In the genomic region with DNA sequence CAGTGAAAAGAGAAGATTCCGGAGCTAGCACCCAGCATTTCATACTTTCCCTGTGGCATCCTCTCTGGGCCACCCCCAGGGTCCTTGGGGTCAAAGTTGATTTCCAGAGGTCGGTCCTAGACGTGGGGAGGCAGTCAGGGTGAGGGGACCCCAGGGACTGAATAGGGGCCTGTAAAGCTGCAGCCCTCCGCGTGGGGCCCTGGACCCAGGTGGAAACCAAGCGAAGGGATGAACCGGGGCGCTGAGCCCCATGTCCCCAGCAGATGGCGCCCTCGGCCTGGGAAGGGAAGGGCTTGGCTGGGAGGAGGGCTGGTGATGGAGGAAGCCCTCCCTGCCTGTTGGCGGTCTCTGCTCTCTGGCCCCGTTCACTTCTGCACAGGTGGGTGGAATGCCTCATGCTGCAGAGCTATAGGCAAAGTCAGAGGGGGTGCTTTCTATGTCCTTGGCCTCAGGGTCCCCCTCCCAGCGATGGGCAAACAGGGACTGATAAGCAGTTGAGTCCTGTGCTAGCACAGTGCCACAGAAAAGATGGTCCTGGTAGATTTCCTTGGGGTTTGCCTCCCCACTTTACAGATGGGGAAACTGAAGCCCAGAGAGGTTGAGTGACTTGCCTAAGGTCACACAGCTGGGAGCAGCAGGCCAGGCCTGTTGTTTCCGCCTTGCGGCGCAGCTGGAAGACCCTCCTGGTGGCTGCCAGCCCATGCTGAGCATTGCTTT, we compare ENCODE assay signal across 8 cellular contexts.
DNase-seq lines count a peak whose midpoint lies in the region; ATAC-seq and TF ChIP-seq lines count a peak whose summit lies in the region.

No MANE protein-coding gene starts in this region.

- H3K27ac ChIP-seq in SK-N-SH (ENCODE audit: low read depth in 2 of 2, low read length in 1 of 2): peak overlapping the region in 1 of 2 experiments; percentile 31; a peak in 1 of 4 replicates
- no peak overlapping the region for H3K27ac ChIP-seq in prostate gland
- H3K27ac ChIP-seq in aorta (ENCODE audit: low read depth in 1 of 2, low read length in 2 of 2): no peak overlapping the region

- H3K9me3 Mint-ChIP-seq in activated naive CD8-positive, alpha-beta T cell treated with anti-CD3 and anti-CD28 coated beads for 36 hours: no peaks in the 10 kb centered on the region

- POLR2A ChIA-PET in SK-N-SH (lab: Yijun Ruan, JAX): interaction anchor here (0.6 to 1.7 kb wide), 3 partner anchors 86 to 278 kb away, joined by 3 to 4 read pairs (median 3); no protein-coding TSS in a partner anchor

- peak; percentile 80 for ATAC-seq in Right ventricle myocardium superior (ENCODE audit: poor library complexity)
- peak; percentile 75 for ATAC-seq in aorta (ENCODE audit: low FRiP score)
- ATAC-seq in HG02759 (IDR thresholded peaks at IDR 0.05; ENCODE audit: unreplicated experiment): no peak

- H3K9ac ChIP-seq in SK-N-SH: no peak overlapping the region

- no peaks in the 10 kb centered on the region for H3K9me2 ChIP-seq in SK-N-SH

- peak overlapping the region in 1 of 2 experiments; percentile 21; a peak in 1 of 4 replicates for H3K4me3 ChIP-seq in SK-N-SH (ENCODE audit: low read depth in 2 of 2, low read length in 1 of 2)
- no peak overlapping the region for H3K4me3 ChIP-seq in prostate gland
- no peak overlapping the region for H3K4me3 ChIP-seq in aorta (ENCODE audit: low read length in 2 of 2)

- TF ChIP-seq CTCF in SK-N-SH (IDR thresholded peaks at IDR 0.05) (peak; percentile 88), prostate gland (IDR thresholded peaks at IDR 0.05) (peak; percentile 76 to 93 (median 84))

- no peaks in the 10 kb centered on the region for H3K27me3 Mint-ChIP-seq in activated naive CD8-positive, alpha-beta T cell treated with anti-CD3 and anti-CD28 coated beads for 36 hours

- TF ChIP-seq EP300 in SK-N-SH (IDR thresholded peaks at IDR 0.05; ENCODE audit: borderline replicate concordance in 1 of 2, low read depth in 1 of 2, low read length in 1 of 2): no peak

- no peaks in the 10 kb centered on the region for H3K27me3 ChIP-seq in SK-N-SH (ENCODE audit: insufficient read depth)
- no peaks in the 10 kb centered on the region for H3K27me3 ChIP-seq in prostate gland (replicated peaks; ENCODE audit: insufficient read depth)
- no peaks in the 10 kb centered on the region for H3K27me3 ChIP-seq in aorta (ENCODE audit: control insufficient read depth in 1 of 2, insufficient read depth in 2 of 2, low read length in 1 of 2)

- CTCF ChIA-PET in SK-N-SH (lab: Yijun Ruan, JAX): interaction anchor here (0.6 to 3.8 kb wide), 79 partner anchors 8 to 448 kb away, joined by 3 to 67 read pairs (median 4); a partner anchor contains a TSS

- H3K4me3 Mint-ChIP-seq in activated naive CD8-positive, alpha-beta T cell treated with anti-CD3 and anti-CD28 coated beads for 36 hours: no peak overlapping the region

- TF ChIP-seq POLR2A in prostate gland (IDR thresholded peaks at IDR 0.05): no peak

- H3F3A ChIP-seq in SK-N-SH (replicated peaks; ENCODE audit: insufficient read depth): peaks cover under 1% of the 10 kb centered on the region

- DNase-seq in DMS53 (lab: John Stamatoyannopoulos, UW): peak; percentile 71
- peak; percentile 81 for DNase-seq in KG1 (lab: John Stamatoyannopoulos, UW)
- DNase-seq in SK-N-SH: peak; percentile 95
- DNase-seq in activated naive CD8-positive, alpha-beta T cell treated with anti-CD3 and anti-CD28 coated beads for 36 hours: peak; percentile 72
- peak; percentile 75 for DNase-seq in Right ventricle myocardium superior
- DNase-seq in prostate gland (ENCODE audit: low spot score): peak; percentile 48
- peak; percentile 73 to 93 for DNase-seq in aorta

- H2AFZ ChIP-seq in SK-N-SH (ENCODE audit: low read depth): no peak overlapping the region

- no peaks in the 10 kb centered on the region for H3K4me1 Mint-ChIP-seq in activated naive CD8-positive, alpha-beta T cell treated with anti-CD3 and anti-CD28 coated beads for 36 hours

- peak; percentile 94 for TF ChIP-seq RAD21 in SK-N-SH (IDR thresholded peaks at IDR 0.05; ENCODE audit: low read length)

- peaks cover 0 to 46% of the 10 kb centered on the region in 2 experiments; a peak in 2 of 4 replicates for H3K4me1 ChIP-seq in SK-N-SH (ENCODE audit: control insufficient read depth in 1 of 2, insufficient read depth in 2 of 2, low read depth in 1 of 2, low read length in 1 of 2)
- H3K4me1 ChIP-seq in prostate gland (replicated peaks): no peaks in the 10 kb centered on the region
- H3K4me1 ChIP-seq in aorta (ENCODE audit: control insufficient read depth in 1 of 2, insufficient read depth in 2 of 2, low read length in 2 of 2): no peaks in the 10 kb centered on the region

- H4K20me1 ChIP-seq in SK-N-SH (ENCODE audit: insufficient read depth): peaks cover 15% of the 10 kb centered on the region; the same call in 1 of the 2 replicates

- H3K9me3 ChIP-seq in SK-N-SH (no peaks in the 10 kb centered on the region), prostate gland (no peaks in the 10 kb centered on the region), aorta (ENCODE audit: control insufficient read depth, low read length) (no peaks in the 10 kb centered on the region)

- intact Hi-C loops in Right ventricle myocardium superior (cut with DNase I): loop anchor here (10.0 kb wide), 1 partner anchor 439 kb away; no protein-coding TSS in a partner anchor
- intact Hi-C loops in prostate gland (cut with DNase I): loop anchor here (5.0 kb wide), 2 partner anchors 342 to 442 kb away; no protein-coding TSS in a partner anchor
- intact Hi-C loops in aorta (cut with DNase I): loop anchor here (10.0 kb wide), 1 partner anchor 439 kb away; no protein-coding TSS in a partner anchor

- H3K27ac Mint-ChIP-seq in activated naive CD8-positive, alpha-beta T cell treated with anti-CD3 and anti-CD28 coated beads for 36 hours: no peak overlapping the region

- H3K36me3 ChIP-seq in SK-N-SH (replicated peaks in 1 of 2; ENCODE audit: control insufficient read depth in 1 of 2, insufficient read depth in 2 of 2, low read length in 1 of 2) (no peaks in the 10 kb centered on the region), prostate gland (no peaks in the 10 kb centered on the region), aorta (ENCODE audit: control insufficient read depth in 1 of 2, insufficient read depth in 2 of 2, low read length in 1 of 2) (no peaks in the 10 kb centered on the region)

- 33% methylated on average over 15 of the region's 16 CpGs for WGBS in SK-N-SH (ENCODE audit: low lambda C conversion rate)
- 54% methylated on average over 12 of the region's 16 CpGs for WGBS in prostate gland
- WGBS in aorta, 2 donors: 36 to 40% methylated on average over 16 of the region's 16 CpGs

- H3K4me2 ChIP-seq in SK-N-SH: no peak overlapping the region

- H3K36me3 Mint-ChIP-seq in activated naive CD8-positive, alpha-beta T cell treated with anti-CD3 and anti-CD28 coated beads for 36 hours: no peaks in the 10 kb centered on the region

- H3K79me2 ChIP-seq in SK-N-SH (ENCODE audit: insufficient read depth): no peaks in the 10 kb centered on the region

TF ChIP-seq in SK-N-SH, 30 proteins besides CTCF, POLR2A, EP300 and RAD21:
- TF ChIP-seq SMC3 (IDR thresholded peaks at IDR 0.05; ENCODE audit: low read depth, low read length) (peak; percentile 90), RCOR1 (IDR thresholded peaks at IDR 0.05; ENCODE audit: low read length) (no peak)
